ENCODE assay signal across 8 cellular contexts in the genomic region with DNA sequence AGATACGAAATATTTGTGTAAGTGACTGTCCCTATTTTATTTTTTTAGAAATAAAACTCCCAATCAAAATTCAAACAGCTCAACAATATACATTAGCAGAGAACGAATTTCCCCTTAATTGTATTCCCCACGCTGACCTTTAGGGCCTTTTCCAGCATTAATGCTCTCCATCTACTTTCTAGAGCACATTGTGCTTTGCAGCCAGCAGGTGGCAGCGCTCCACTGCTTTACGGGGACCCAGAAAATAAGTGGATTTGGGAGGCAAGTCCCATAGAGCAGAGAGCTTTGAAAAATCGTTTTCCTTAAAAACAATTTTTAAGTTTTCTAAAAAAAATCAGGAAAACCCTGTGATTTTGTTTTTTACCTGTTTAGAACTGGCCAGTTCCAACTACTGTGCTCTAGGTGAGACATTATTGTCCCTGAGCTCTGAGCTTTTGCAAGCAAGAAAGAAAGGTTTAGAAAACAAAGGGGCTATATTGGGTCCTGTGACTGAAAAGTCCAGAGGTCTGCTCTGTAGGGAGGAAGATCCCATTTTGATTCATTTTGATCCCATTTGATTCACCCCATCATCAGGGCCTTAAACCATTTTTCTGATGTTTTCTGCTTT.
DNase-seq lines count a peak whose midpoint lies in the region; ATAC-seq, FAIRE-seq and TF ChIP-seq lines count a peak whose summit lies in the region.

No MANE protein-coding gene starts in this region.

- H3K79me2 ChIP-seq in mammary epithelial cell (ENCODE audit: insufficient read depth, low read length) = no peaks in the 10 kb centered on the region

- H3K9me3 Mint-ChIP-seq in stimulated activated effector memory CD8-positive, alpha-beta T cell treated with anti-CD3 and anti-CD28 coated beads, Interleukin-12 subunit alpha, Interleukin-12 subunit beta, amount 100 ng/mL, for 72 hours = no peaks in the 10 kb centered on the region

- no peaks in the 10 kb centered on the region for H3K27me3 ChIP-seq in mammary epithelial cell (ENCODE audit: insufficient read depth, low read length)

- ATAC-seq in GM19372 (IDR thresholded peaks at IDR 0.05; ENCODE audit: low read depth, unreplicated experiment) = peak; percentile 48
- ATAC-seq in stimulated activated effector memory CD8-positive, alpha-beta T cell treated with anti-CD3 and anti-CD28 coated beads, Interleukin-12 subunit alpha, Interleukin-12 subunit beta, amount 100 ng/mL, for 72 hours = peak; percentile 45
- ATAC-seq in HG03097 (IDR thresholded peaks at IDR 0.05; ENCODE audit: low FRiP score, unreplicated experiment) = no peak

- no peak overlapping the region for H3K4me3 ChIP-seq in mammary epithelial cell (replicated peaks in 1 of 3; ENCODE audit: insufficient read depth in 1 of 3, low read depth in 2 of 3, low read length in 3 of 3)
- H3K4me3 ChIP-seq in kidney (ENCODE audit: low read length in 2 of 2) = no peak overlapping the region

- H3K4me1 Mint-ChIP-seq in stimulated activated effector memory CD8-positive, alpha-beta T cell treated with anti-CD3 and anti-CD28 coated beads, Interleukin-12 subunit alpha, Interleukin-12 subunit beta, amount 100 ng/mL, for 72 hours = peaks cover 16% of the 10 kb centered on the region

- no peak overlapping the region for H3K27ac ChIP-seq in mammary epithelial cell (ENCODE audit: insufficient read depth, low read depth, low read length)
- no peak overlapping the region for H3K27ac ChIP-seq in kidney (ENCODE audit: low read depth in 2 of 2, low read length in 2 of 2)

- no peak overlapping the region for H3K9ac ChIP-seq in mammary epithelial cell (ENCODE audit: insufficient read depth, low read length)
- H3K9ac ChIP-seq in kidney (ENCODE audit: low read length in 2 of 2) = no peak overlapping the region

- no peak overlapping the region for H3K27ac Mint-ChIP-seq in stimulated activated effector memory CD8-positive, alpha-beta T cell treated with anti-CD3 and anti-CD28 coated beads, Interleukin-12 subunit alpha, Interleukin-12 subunit beta, amount 100 ng/mL, for 72 hours

- peak; percentile 86 to 88 for TF ChIP-seq CTCF in mammary epithelial cell (conservative IDR thresholded peaks at IDR 0.05 in 1 of 2, IDR thresholded peaks at IDR 0.05 in 1 of 2; ENCODE audit: extremely low read depth in 1 of 2, insufficient read depth in 1 of 2, low read depth in 1 of 2, low read length in 2 of 2)
- peak; percentile 78 for TF ChIP-seq CTCF in kidney (IDR thresholded peaks at IDR 0.05; ENCODE audit: borderline replicate concordance, extremely low read depth, insufficient read depth)

- dilution Hi-C loops in mammary epithelial cell (cut with HindIII; ENCODE audit: low sequenced_read_pairs) = no loop called here

- DNase-seq in COLO668 (lab: John Stamatoyannopoulos, UW; ENCODE audit: unreplicated experiment) = peak; percentile 57
- DNase-seq in M059J (ENCODE audit: low read depth) = peak; percentile 51
- peak; percentile 34 for DNase-seq in SHP77 treated with DMSO at 0.1 percent for 48 hours (lab: John Stamatoyannopoulos, UW)
- peak; percentile 41 for DNase-seq in mammary epithelial cell
- DNase-seq in kidney = no peak
- peak in 1 of 2 donors; percentile 51 for DNase-seq in stimulated activated effector memory CD8-positive, alpha-beta T cell treated with anti-CD3 and anti-CD28 coated beads, Interleukin-12 subunit alpha, Interleukin-12 subunit beta, amount 100 ng/mL, for 72 hours (ENCODE audit: low spot score in 2 of 2)

- intact Hi-C loops in mammary epithelial cell (cut with micrococcal nuclease) = loop anchor here (1.0 to 10.0 kb wide), 6 partner anchors 113 to 1034 kb away; a partner anchor contains a TSS
- intact Hi-C loops in kidney (cut with DNase I) = no loop called here

- in situ Hi-C loops in mammary epithelial cell (cut with MboI; ENCODE audit: low sequenced_read_pairs in 2 of 2) = loop anchor here (10.0 to 25.0 kb wide), 2 partner anchors 109 to 1054 kb away; no protein-coding TSS in a partner anchor

- H3K4me2 ChIP-seq in mammary epithelial cell (ENCODE audit: insufficient read depth, low read depth, low read length) = no peak overlapping the region

- H3K9me3 ChIP-seq in mammary epithelial cell (replicated peaks; ENCODE audit: insufficient read depth, low read length) = no peaks in the 10 kb centered on the region
- no peaks in the 10 kb centered on the region for H3K9me3 ChIP-seq in kidney (ENCODE audit: control insufficient read depth in 1 of 2, low read length in 2 of 2)

- 0% methylated on average over 6 of the region's 6 CpGs for WGBS in mammary epithelial cell (ENCODE audit: low coverage, missing lambda C conversion rate)

- H3K4me1 ChIP-seq in mammary epithelial cell (ENCODE audit: insufficient read depth, low read length) (no peaks in the 10 kb centered on the region), kidney (ENCODE audit: control insufficient read depth in 1 of 2, insufficient read depth in 1 of 2, low read depth in 1 of 2, low read length in 2 of 2) (no peaks in the 10 kb centered on the region)

- peak; percentile 51 for FAIRE-seq in kidney (lab: Jason Lieb, UNC)

- CTCF ChIA-PET in mammary epithelial cell (lab: Charles Lee; ENCODE audit: low non-redundant PET) = interaction anchor here (0.5 to 1.2 kb wide), 7 partner anchors 112 to 1180 kb away, joined by 3 to 8 read pairs (median 3); no protein-coding TSS in a partner anchor

- no peaks in the 10 kb centered on the region for H4K20me1 ChIP-seq in mammary epithelial cell (ENCODE audit: insufficient read depth, low read length)

- no TSS peak for BruUV-seq in mammary epithelial cell (replicated peaks; lab: Mats Ljungman, UMichigan)

- no peak overlapping the region for H3K4me3 Mint-ChIP-seq in stimulated activated effector memory CD8-positive, alpha-beta T cell treated with anti-CD3 and anti-CD28 coated beads, Interleukin-12 subunit alpha, Interleukin-12 subunit beta, amount 100 ng/mL, for 72 hours

- H2AFZ ChIP-seq in mammary epithelial cell (ENCODE audit: low read depth, low read length) = no peak overlapping the region

- H3K36me3 Mint-ChIP-seq in stimulated activated effector memory CD8-positive, alpha-beta T cell treated with anti-CD3 and anti-CD28 coated beads, Interleukin-12 subunit alpha, Interleukin-12 subunit beta, amount 100 ng/mL, for 72 hours = no peaks in the 10 kb centered on the region

- H3K36me3 ChIP-seq in mammary epithelial cell (ENCODE audit: insufficient read depth, low read length) (no peaks in the 10 kb centered on the region), kidney (ENCODE audit: control insufficient read depth in 1 of 2, insufficient read depth in 2 of 2, low read length in 2 of 2) (no peaks in the 10 kb centered on the region)
